In genomic region chr13:33017410-33017929, GRCh38 we compare ENCODE assay signal across 8 cellular contexts. TPM values are rescaled to one million over a fixed set of nuclear protein-coding genes. Genes with fewer than 3 reads are reported as not detected.
DNase-seq lines count a peak whose midpoint lies in the region; ATAC-seq and TF ChIP-seq lines count a peak whose summit lies in the region.

No MANE protein-coding gene starts in this region.

- peaks cover 25% of the 10 kb centered on the region for H3K79me2 ChIP-seq in parathyroid adenoma

- peak overlapping the region; percentile 78 for H3K4me3 Mint-ChIP-seq in activated T-helper 1 cell treated with anti-CD3 and anti-CD28 coated beads, Interleukin-12 subunit alpha, Interleukin-12 subunit beta, Interleukin-2, Interleukin-4 antibody, amounts not matched to agents 30 ng/mL and 10 ng/mL and 1 ng/mL, durations not matched to agents 14 hours and 24 hours and 36 hours

- TF ChIP-seq CTCF in parathyroid adenoma (IDR thresholded peaks at IDR 0.05), result peak; percentile 60

- peaks cover 2% of the 10 kb centered on the region for H3K36me3 Mint-ChIP-seq in activated T-helper 1 cell treated with anti-CD3 and anti-CD28 coated beads, Interleukin-12 subunit alpha, Interleukin-12 subunit beta, Interleukin-2, Interleukin-4 antibody, amounts not matched to agents 30 ng/mL and 10 ng/mL and 1 ng/mL, durations not matched to agents 14 hours and 24 hours and 36 hours (ENCODE audit: low read depth)

- H3K4me2 ChIP-seq in parathyroid adenoma (ENCODE audit: low read length), result peak overlapping the region; percentile 75

- H2AFZ ChIP-seq in parathyroid adenoma, result peak overlapping the region; percentile 73

- DNase-seq in ELF-1 (ENCODE audit: low read depth, low spot score) (peak; percentile 59), head of caudate nucleus (peak in 38 of 42 donors; percentile 8 to 77 (median 48)), NCI-H226 (no peak), SW 1271 (lab: John Stamatoyannopoulos, UW) (no peak)
- DNase-seq in activated T-helper 1 cell treated with anti-CD3 and anti-CD28 coated beads, Interleukin-12 subunit alpha, Interleukin-12 subunit beta, Interleukin-2, Interleukin-4 antibody, amounts not matched to agents 30 ng/mL and 10 ng/mL and 1 ng/mL, durations not matched to agents 14 hours and 24 hours and 36 hours (ENCODE audit: low spot score), result peak; percentile 29

- H3K9me3 Mint-ChIP-seq in activated T-helper 1 cell treated with anti-CD3 and anti-CD28 coated beads, Interleukin-12 subunit alpha, Interleukin-12 subunit beta, Interleukin-2, Interleukin-4 antibody, amounts not matched to agents 30 ng/mL and 10 ng/mL and 1 ng/mL, durations not matched to agents 14 hours and 24 hours and 36 hours, result no peaks in the 10 kb centered on the region

- peak overlapping the region; percentile 41 for H3K27ac Mint-ChIP-seq in activated T-helper 1 cell treated with anti-CD3 and anti-CD28 coated beads, Interleukin-12 subunit alpha, Interleukin-12 subunit beta, Interleukin-2, Interleukin-4 antibody, amounts not matched to agents 30 ng/mL and 10 ng/mL and 1 ng/mL, durations not matched to agents 14 hours and 24 hours and 36 hours

- ATAC-seq in GM19467 (IDR thresholded peaks at IDR 0.05; ENCODE audit: unreplicated experiment) (peak; percentile 61), HG03558 (IDR thresholded peaks at IDR 0.05; ENCODE audit: extremely low read depth, unreplicated experiment) (peak; percentile 53)

- no peaks in the 10 kb centered on the region for H3K27me3 ChIP-seq in parathyroid adenoma (ENCODE audit: control insufficient read depth, insufficient read depth, low read length)

- intact Hi-C loops in activated T-helper 1 cell treated with anti-CD3 and anti-CD28 coated beads, Interleukin-12 subunit alpha, Interleukin-12 subunit beta, Interleukin-2, Interleukin-4 antibody, amounts not matched to agents 30 ng/mL and 10 ng/mL and 1 ng/mL, durations not matched to agents 14 hours and 24 hours and 36 hours (cut with micrococcal nuclease), result loop anchor here (1.0 to 10.0 kb wide), 10 partner anchors 15 to 525 kb away; partner anchors contain the start of gene PDS5B
- intact Hi-C loops in head of caudate nucleus (cut with DNase I), result no loop called here

- H3K9ac ChIP-seq in parathyroid adenoma, result peak overlapping the region; percentile 67

- H3K27me3 Mint-ChIP-seq in activated T-helper 1 cell treated with anti-CD3 and anti-CD28 coated beads, Interleukin-12 subunit alpha, Interleukin-12 subunit beta, Interleukin-2, Interleukin-4 antibody, amounts not matched to agents 30 ng/mL and 10 ng/mL and 1 ng/mL, durations not matched to agents 14 hours and 24 hours and 36 hours (ENCODE audit: insufficient read depth), result peaks cover 56% of the 10 kb centered on the region

- H3K9me3 ChIP-seq in parathyroid adenoma (ENCODE audit: control insufficient read depth, low read length), result no peaks in the 10 kb centered on the region

- peaks cover 8% of the 10 kb centered on the region for H3K4me1 ChIP-seq in parathyroid adenoma

- peak overlapping the region; percentile 99 for H3K4me3 ChIP-seq in parathyroid adenoma (ENCODE audit: low read depth, low read length)

- peak overlapping the region; percentile 97 for H3K27ac ChIP-seq in parathyroid adenoma

- peaks cover 21% of the 10 kb centered on the region for H3K4me1 Mint-ChIP-seq in activated T-helper 1 cell treated with anti-CD3 and anti-CD28 coated beads, Interleukin-12 subunit alpha, Interleukin-12 subunit beta, Interleukin-2, Interleukin-4 antibody, amounts not matched to agents 30 ng/mL and 10 ng/mL and 1 ng/mL, durations not matched to agents 14 hours and 24 hours and 36 hours (ENCODE audit: low read depth)

- peaks cover 5% of the 10 kb centered on the region for H3K36me3 ChIP-seq in parathyroid adenoma (ENCODE audit: control insufficient read depth, insufficient read depth, low read length)

RNA-seq across cellular contexts. Expression of gene KL, which starts 1.2 kb away (rescaled TPM):
- 0.49 and 0.54 TPM in 2 replicates for total RNA-seq in activated T-helper 1 cell treated with anti-CD3 and anti-CD28 coated beads, Interleukin-12 subunit alpha, Interleukin-12 subunit beta, Interleukin-2, Interleukin-4 antibody, amounts not matched to agents 30 ng/mL and 10 ng/mL and 1 ng/mL, durations not matched to agents 14 hours and 24 hours and 36 hours

Comparison
In these comparisons a context has a peak if more than half of its experiments do, and no peak if none do; other contexts are left out.
1. DNase-seq: peak in ELF-1 (single experiment), activated T-helper 1 cell treated with anti-CD3 and anti-CD28 coated beads, Interleukin-12 subunit alpha, Interleukin-12 subunit beta, Interleukin-2, Interleukin-4 antibody, amounts not matched to agents 30 ng/mL and 10 ng/mL and 1 ng/mL, durations not matched to agents 14 hours and 24 hours and 36 hours (single experiment) and head of caudate nucleus (38 of 42); none in NCI-H226 (single experiment) and SW 1271 (0 of 2).